21 cellular contexts compared by ENCODE assay signal in the genomic region with DNA sequence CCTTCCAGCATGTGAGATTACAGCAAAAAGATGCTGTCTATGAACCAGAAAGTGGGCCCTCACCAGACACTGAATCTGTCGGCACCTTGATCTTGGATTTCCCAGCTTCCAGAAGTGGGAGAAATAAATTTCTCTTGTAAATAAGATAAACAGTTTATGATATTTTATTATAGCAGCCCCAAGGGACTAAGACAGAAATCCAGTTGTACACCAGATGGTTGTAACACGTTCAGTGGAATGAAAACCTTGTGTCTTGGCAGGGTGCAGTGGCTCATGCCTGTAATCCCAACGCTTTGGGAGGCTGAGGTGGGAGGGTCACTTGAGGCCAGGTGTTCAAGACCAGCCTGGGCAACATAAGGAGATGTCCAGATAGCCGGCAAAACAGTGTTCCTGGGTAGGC.
"Had no signal": no experiment of that assay in that cellular context is flagged by ENCODE, and none has a peak within 500 bp of the region (broad histone marks: within the 10 kb centered on the region; RNA-seq: fewer than 3 reads in every experiment).

No MANE protein-coding gene starts in this region.

- H3K4me3 ChIP-seq: gastrocnemius medialis, left lung, ovary, psoas muscle, spleen, suprapubic skin, tibial nerve had no signal

- H3K36me3 Mint-ChIP-seq: activated naive CD4-positive, alpha-beta T cell treated with anti-CD3 and anti-CD28 coated beads, Interleukin-2, amount 10 ng/mL, durations not matched to agents 7 days and 5 days; naive B cell had no signal

- H3K27me3 ChIP-seq: gastrocnemius medialis, left lung, ovary, spleen, suprapubic skin, tibial nerve had no signal

- H3K4me3 Mint-ChIP-seq: activated naive CD4-positive, alpha-beta T cell treated with anti-CD3 and anti-CD28 coated beads, Interleukin-2, amount 10 ng/mL, durations not matched to agents 7 days and 5 days; activated naive CD8-positive, alpha-beta T cell treated with anti-CD3 and anti-CD28 coated beads, Interleukin-2, amount 50 U/mL, for 24 hours; naive B cell; T-helper 1 cell treated with Interleukin-12 subunit alpha and Interleukin-12 subunit beta and Interleukin-4 antibody, amounts not matched to agents 30 μg/mL and 1 μg/mL, for 36 hours had no signal

- H3K4me1 ChIP-seq: gastrocnemius medialis, left lung, psoas muscle, spleen, tibial nerve had no signal

- H3K27me3 Mint-ChIP-seq: activated naive CD8-positive, alpha-beta T cell treated with anti-CD3 and anti-CD28 coated beads, Interleukin-2, amount 50 U/mL, for 24 hours had no signal

- DNase-seq: activated CD4-positive, alpha-beta T cell treated with anti-CD3 and anti-CD28 coated beads for 48 hours; activated CD4-positive, alpha-beta T cell treated with anti-CD3 and anti-CD28 coated beads, Interleukin-2, amount 50 U/mL, for 48 hours; activated CD8-positive, alpha-beta memory T cell treated with anti-CD3 and anti-CD28 coated beads for 24 hours; activated effector memory CD4-positive, alpha-beta T cell treated with Interleukin-2 at 50 U/mL for 16 hours; activated naive CD4-positive, alpha-beta T cell treated with anti-CD3 and anti-CD28 coated beads, Interleukin-2, amount 10 ng/mL, durations not matched to agents 7 days and 5 days; activated naive CD8-positive, alpha-beta T cell treated with anti-CD3 and anti-CD28 coated beads, Interleukin-2, amount 50 U/mL, for 24 hours; amygdala; central memory CD4-positive, alpha-beta T cell; gastrocnemius medialis; glutamatergic neuron; left lung; naive B cell; ovary; psoas muscle; spleen; stimulated activated naive CD4-positive, alpha-beta T cell; T-helper 9 cell had no signal

- H3K9me3 ChIP-seq: gastrocnemius medialis, left lung, ovary, psoas muscle, spleen, suprapubic skin, tibial nerve had no signal

- H3K27ac Mint-ChIP-seq: activated naive CD4-positive, alpha-beta T cell treated with anti-CD3 and anti-CD28 coated beads, Interleukin-2, amount 10 ng/mL, durations not matched to agents 7 days and 5 days; activated naive CD8-positive, alpha-beta T cell treated with anti-CD3 and anti-CD28 coated beads, Interleukin-2, amount 50 U/mL, for 24 hours; naive B cell; T-helper 1 cell treated with Interleukin-12 subunit alpha and Interleukin-12 subunit beta and Interleukin-4 antibody, amounts not matched to agents 30 μg/mL and 1 μg/mL, for 36 hours had no signal

- H3K27ac ChIP-seq: gastrocnemius medialis, left lung, ovary, psoas muscle, spleen, suprapubic skin, tibial nerve, VCaP had no signal

- H3K9me3 Mint-ChIP-seq: activated naive CD4-positive, alpha-beta T cell treated with anti-CD3 and anti-CD28 coated beads, Interleukin-2, amount 10 ng/mL, durations not matched to agents 7 days and 5 days; activated naive CD8-positive, alpha-beta T cell treated with anti-CD3 and anti-CD28 coated beads, Interleukin-2, amount 50 U/mL, for 24 hours; naive B cell; T-helper 1 cell treated with Interleukin-12 subunit alpha and Interleukin-12 subunit beta and Interleukin-4 antibody, amounts not matched to agents 30 μg/mL and 1 μg/mL, for 36 hours had no signal

- H3K36me3 ChIP-seq: gastrocnemius medialis, left lung, ovary, spleen, suprapubic skin, tibial nerve had no signal

- H3K4me1 Mint-ChIP-seq: activated naive CD4-positive, alpha-beta T cell treated with anti-CD3 and anti-CD28 coated beads, Interleukin-2, amount 10 ng/mL, durations not matched to agents 7 days and 5 days; activated naive CD8-positive, alpha-beta T cell treated with anti-CD3 and anti-CD28 coated beads, Interleukin-2, amount 50 U/mL, for 24 hours had no signal
